Comparison of ENCODE assay signal across 1 cellular context in genomic region chr16:80527297-80527696, GRCh38.
TF ChIP-seq lines count a peak whose summit lies in the region.

No MANE protein-coding gene starts in this region.

TF ChIP-seq in K562, 482 proteins besides CTCF, POLR2A, EP300 and RAD21 (continued from another document):
- peak; percentile 2 for TF ChIP-seq CTCFL (IDR thresholded peaks at IDR 0.05; ENCODE audit: borderline replicate concordance, insufficient read depth, low read depth, low read length, poor library complexity, severe bottlenecking)
- TF ChIP-seq NR1H2 (CRISPR knock-in tag; IDR thresholded peaks at IDR 0.05), result no peak
- no peak for TF ChIP-seq CBFB (CRISPR knock-in tag; IDR thresholded peaks at IDR 0.05)
- TF ChIP-seq CC2D1A (IDR thresholded peaks at IDR 0.05), result no peak
- TF ChIP-seq SPI1 (IDR thresholded peaks at IDR 0.05; ENCODE audit: borderline replicate concordance, low read depth, low read length), result 0 out of 2 replicates have a peak, but pooled peaks have one; percentile 43
- TF ChIP-seq KLF1 (tag; IDR thresholded peaks at IDR 0.05), result no peak
- TF ChIP-seq XRCC3 (IDR thresholded peaks at IDR 0.05), result no peak
- TF ChIP-seq MAFK (IDR thresholded peaks at IDR 0.05; ENCODE audit: low read length), result peak; percentile 97
- no peak for TF ChIP-seq TEAD2 (tag; IDR thresholded peaks at IDR 0.05)
